ENCODE assay signal across 10 cellular contexts in the genomic region with DNA sequence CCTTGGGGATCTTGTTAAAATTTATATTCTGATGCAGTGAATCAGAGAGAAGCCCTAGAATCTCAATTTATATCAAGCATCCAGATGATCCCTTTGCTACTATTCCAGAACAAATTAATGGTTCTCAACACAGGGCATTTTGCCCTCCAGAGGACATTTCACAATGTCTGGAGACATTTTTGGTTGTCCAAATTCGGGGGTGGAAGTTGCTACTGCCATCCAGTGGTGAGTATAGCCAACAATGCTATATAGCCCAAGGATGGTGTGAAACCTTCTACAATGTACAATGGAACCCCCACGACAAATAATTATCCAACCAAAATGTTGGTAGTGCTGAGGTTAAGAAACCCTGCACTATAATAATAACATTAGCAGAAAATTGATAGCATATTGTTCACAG.
DNase-seq lines count a peak whose midpoint lies in the region; ATAC-seq and TF ChIP-seq lines count a peak whose summit lies in the region.
"Had no signal": no experiment of that assay in that cellular context is flagged by ENCODE, and none has a peak within 500 bp of the region (broad histone marks: within the 10 kb centered on the region; RNA-seq: fewer than 3 reads in every experiment).

No MANE protein-coding gene starts in this region.

- H3K4me3 ChIP-seq in GM12875 (ENCODE audit: low read depth, low read length) (no peak overlapping the region), epithelial cell of proximal tubule (ENCODE audit: low read depth, low read length) (no peak overlapping the region)
- H3K4me3 ChIP-seq: body of pancreas, SK-N-MC had no signal

- ATAC-seq in HG03108 (IDR thresholded peaks at IDR 0.05; ENCODE audit: unreplicated experiment) = no peak
- ATAC-seq in GM19452 (IDR thresholded peaks at IDR 0.05; ENCODE audit: unreplicated experiment) = no peak
- ATAC-seq in GM18517 (IDR thresholded peaks at IDR 0.05; ENCODE audit: unreplicated experiment) = no peak
- ATAC-seq: body of pancreas had no signal

- peak; percentile 24; the same call in 1 of the 2 replicates for TF ChIP-seq CTCF in GM12875 (IDR thresholded peaks at IDR 0.05; ENCODE audit: borderline replicate concordance, insufficient read depth, low read depth, low read length)
- TF ChIP-seq CTCF in epithelial cell of proximal tubule (conservative IDR thresholded peaks at IDR 0.05; ENCODE audit: low read depth, low read length) = peak; percentile 64

- peak; percentile 31 for DNase-seq in A172 (ENCODE audit: low spot score)
- DNase-seq in NAMALWA (ENCODE audit: low spot score) = peak; percentile 38
- DNase-seq in epithelial cell of proximal tubule (ENCODE audit: low read depth) = no peak
- DNase-seq in AG08396 (ENCODE audit: low spot score) = no peak
- DNase-seq: body of pancreas had no signal

Comparison
In these comparisons a context has a peak if more than half of its experiments do, and no peak if none do; other contexts are left out.
1. DNase-seq: peak in A172 (single experiment) and NAMALWA (single experiment); none in epithelial cell of proximal tubule (single experiment) and AG08396 (single experiment).